8 cellular contexts compared by ENCODE assay signal in the genomic region with DNA sequence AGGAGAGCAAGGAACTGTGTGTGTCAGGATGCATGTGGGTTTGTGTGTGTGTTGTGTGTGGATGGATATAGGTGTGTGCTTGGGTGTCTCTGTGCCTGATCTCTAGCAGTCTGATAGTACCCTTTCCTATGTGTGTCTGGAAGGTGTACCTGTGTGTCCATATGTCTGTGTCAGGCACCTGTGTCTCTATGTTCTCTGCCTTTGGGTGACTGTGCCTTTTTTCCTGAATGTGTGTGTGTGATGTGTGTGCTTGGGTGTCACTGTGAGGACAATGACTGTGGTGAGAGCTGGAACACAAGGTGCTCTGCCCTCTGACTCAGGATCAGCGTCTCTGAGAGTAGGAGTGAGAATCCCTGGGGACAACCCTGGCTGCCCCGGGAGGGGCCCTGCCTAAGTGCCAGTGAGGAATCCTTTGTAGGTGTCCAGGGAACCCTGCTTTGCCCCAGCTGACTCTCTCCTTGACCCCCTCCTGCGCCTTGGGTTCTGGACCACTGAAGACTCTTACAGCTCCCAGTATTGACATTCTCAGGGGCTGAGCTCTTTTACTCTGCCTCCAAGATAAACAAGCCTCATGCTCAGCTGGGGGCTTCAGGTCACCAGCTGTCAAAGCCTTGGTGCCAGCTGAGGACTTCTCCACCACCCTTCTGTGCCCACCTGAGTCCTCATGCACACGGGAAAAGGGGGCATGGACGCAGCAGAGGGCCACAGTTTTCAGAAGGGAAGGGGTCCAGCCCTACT. TPM values are rescaled to one million over a fixed set of nuclear protein-coding genes. Genes with fewer than 3 reads are reported as not detected.
DNase-seq lines count a peak whose midpoint lies in the region; ATAC-seq and TF ChIP-seq lines count a peak whose summit lies in the region.

No MANE protein-coding gene starts in this region.

- H3K9me3 ChIP-seq in adipocyte (ENCODE audit: control insufficient read depth, low read length) (no peaks in the 10 kb centered on the region), mucosa of descending colon (no peaks in the 10 kb centered on the region)

- TF ChIP-seq CTCF in mucosa of descending colon (IDR thresholded peaks at IDR 0.05): no peak

- no peak overlapping the region for H2AFZ ChIP-seq in ACC112 (ENCODE audit: low read length, unreplicated experiment)

- H3K4me3 ChIP-seq in ACC112 (ENCODE audit: low read depth, low read length) (peak overlapping the region; percentile 47; the same call in 1 of the 2 replicates), H7 (ENCODE audit: insufficient read depth, low read depth, low read length) (peak overlapping the region; percentile 57), adipocyte (ENCODE audit: low read length) (peak overlapping the region; percentile 31), mucosa of descending colon (no peak overlapping the region)

- intact Hi-C loops in mucosa of descending colon (cut with DNase I, micrococcal nuclease): no loop called here

- ATAC-seq in mucosa of descending colon (peak; percentile 16), HG03432 (IDR thresholded peaks at IDR 0.05; ENCODE audit: unreplicated experiment) (no peak), GM18867 (IDR thresholded peaks at IDR 0.05; ENCODE audit: unreplicated experiment) (no peak), GM21576 (IDR thresholded peaks at IDR 0.05; ENCODE audit: unreplicated experiment) (no peak)

- H3K27ac ChIP-seq in ACC112 (ENCODE audit: low read depth, low read length): no peak overlapping the region

- H3K4me1 ChIP-seq in ACC112 (ENCODE audit: control insufficient read depth, insufficient read depth, low read length, unreplicated experiment): peaks cover 17% of the 10 kb centered on the region
- H3K4me1 ChIP-seq in adipocyte (ENCODE audit: control insufficient read depth, insufficient read depth, low read length): peaks cover 18% of the 10 kb centered on the region
- peaks cover 42% of the 10 kb centered on the region for H3K4me1 ChIP-seq in mucosa of descending colon (ENCODE audit: low read depth)

- H3K36me3 ChIP-seq in ACC112 (ENCODE audit: insufficient read depth, low read length) (no peaks in the 10 kb centered on the region), H7 (replicated peaks; ENCODE audit: control insufficient read depth, insufficient read depth, low read length) (no peaks in the 10 kb centered on the region), adipocyte (ENCODE audit: control insufficient read depth, insufficient read depth, low read length, severe bottlenecking) (no peaks in the 10 kb centered on the region), mucosa of descending colon (ENCODE audit: low read depth) (no peaks in the 10 kb centered on the region)

- DNase-seq in H7 (no peak), adipocyte (ENCODE audit: low read depth) (no peak), mucosa of descending colon (peak in 2 of 3 donors; percentile 33 to 54)
- DNase-seq in stimulated activated CD4-positive, alpha-beta T cell treated with anti-CD3 and anti-CD28 coated beads, Interleukin-1b, Interleukin-23, amount 100 ng/mL, for 48 hours: no peak

- no peaks in the 10 kb centered on the region for H3K79me2 ChIP-seq in ACC112 (ENCODE audit: control insufficient read depth, insufficient read depth, low read length, unreplicated experiment)

- H3K27me3 ChIP-seq in ACC112 (ENCODE audit: insufficient read depth, low read length) (peaks cover 41% of the 10 kb centered on the region), H7 (ENCODE audit: control insufficient read depth, insufficient read depth, low read length) (peaks cover 70% of the 10 kb centered on the region), adipocyte (replicated peaks; ENCODE audit: control insufficient read depth, insufficient read depth, low read length) (peaks cover 40% of the 10 kb centered on the region)

- peak overlapping the region; percentile 7 for H3K9ac ChIP-seq in adipocyte (ENCODE audit: low read length)

RNA-seq across cellular contexts. Expression of gene EFNA3, which starts 0.7 kb away (rescaled TPM):
- 17.5 and 24.9 TPM in 2 replicates for total RNA-seq in H7 (2014; rRNA removed; shearing (Covaris generic))
- total RNA-seq in mucosa of descending colon: 10 to 100 TPM in 1 of 3 donors, 1 to 10 TPM in 2; 2.1 to 17.4 (median 5.6) TPM

RNA-seq across cellular contexts. Expression of gene EFNA4, which starts 14.4 kb away (rescaled TPM):
- total RNA-seq in H7 (2014; rRNA removed; shearing (Covaris generic)): 59.5 and 59.6 TPM in 2 replicates
- total RNA-seq in mucosa of descending colon: 10 to 100 TPM; 12.3 to 27.2 (median 26.4) TPM

RNA-seq across cellular contexts. Expression of gene ADAM15, which starts 26.8 kb away (rescaled TPM):
- total RNA-seq in H7 (2014; rRNA removed; shearing (Covaris generic)): 34.9 and 35.0 TPM in 2 replicates
- total RNA-seq in mucosa of descending colon: 100 to 1,000 TPM in 1 of 3 donors, 10 to 100 TPM in 2; 71.8 to 148 (median 79.7) TPM

RNA-seq across cellular contexts. Expression of gene DCST1, which starts 44.3 kb away (rescaled TPM):
- total RNA-seq in H7 (2014; rRNA removed; shearing (Covaris generic)): not detected in 2 replicates
- under 1 TPM in 2 of 3 donors, not detected in 1; 0.19 to 0.20 TPM for total RNA-seq in mucosa of descending colon

RNA-seq across cellular contexts. Expression of gene DCST2, which starts 44.3 kb away (rescaled TPM):
- total RNA-seq in H7 (2014; rRNA removed; shearing (Covaris generic)): 0.31 and 1.5 TPM in 2 replicates
- 1 to 10 TPM; 1.7 to 3.3 (median 2.3) TPM for total RNA-seq in mucosa of descending colon

Comparison
In these comparisons a context has a peak if more than half of its experiments do, and no peak if none do; other contexts are left out.
1. DNase-seq: peak in mucosa of descending colon (2 of 3); none in H7 (single experiment), adipocyte (single experiment) and stimulated activated CD4-positive, alpha-beta T cell treated with anti-CD3 and anti-CD28 coated beads, Interleukin-1b, Interleukin-23, amount 100 ng/mL, for 48 hours (single experiment).